Comparison of ENCODE assay signal across 18 cellular contexts in the genomic region with DNA sequence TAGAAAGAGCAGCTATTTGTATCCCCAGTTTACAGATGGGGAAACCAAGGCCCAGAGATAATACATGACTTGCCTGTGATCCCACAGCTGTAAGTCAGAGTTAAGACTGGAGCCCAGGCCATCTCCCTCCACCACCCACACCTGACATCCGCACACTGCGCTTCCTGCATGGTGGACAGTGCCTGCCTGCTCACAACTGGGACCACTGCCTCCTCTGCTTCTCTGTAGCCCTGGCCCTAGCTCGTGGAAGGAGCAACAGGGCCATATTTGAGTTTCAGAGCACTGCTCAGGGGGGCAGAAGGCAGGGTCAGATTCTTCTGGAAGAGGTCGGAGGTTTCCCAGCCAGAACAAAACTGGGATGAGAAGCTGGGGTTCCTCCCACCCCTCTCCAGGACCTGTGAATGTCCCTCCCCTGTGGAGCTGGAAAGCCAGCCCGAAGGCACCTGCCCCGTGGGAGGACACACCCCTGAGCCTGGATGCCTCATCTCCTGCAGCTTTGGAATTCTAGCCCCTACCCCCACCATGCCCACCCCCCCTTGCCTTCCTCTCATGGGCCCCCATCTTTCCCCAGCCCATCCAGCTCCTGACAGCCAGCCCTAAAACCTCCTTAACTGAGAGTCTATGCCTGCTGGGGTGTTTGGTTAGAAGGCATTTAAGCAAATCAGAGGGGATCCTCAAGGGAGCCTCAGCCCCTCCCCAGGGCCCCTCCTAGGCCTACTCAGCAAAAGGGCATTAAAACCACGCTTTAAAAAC.
DNase-seq lines count a peak whose midpoint lies in the region; ATAC-seq and TF ChIP-seq lines count a peak whose summit lies in the region.
"Had no signal": no experiment of that assay in that cellular context is flagged by ENCODE, and none has a peak within 500 bp of the region (broad histone marks: within the 10 kb centered on the region; RNA-seq: fewer than 3 reads in every experiment).

No MANE protein-coding gene starts in this region.

- no peaks in the 10 kb centered on the region for H3K27me3 ChIP-seq in colonic mucosa

- H3K4me1 Mint-ChIP-seq in activated CD8-positive, alpha-beta T cell treated with anti-CD3 and anti-CD28 coated beads, Interleukin-2, amount 10 ng/mL, durations not matched to agents 7 days and 5 days (ENCODE audit: low read depth), result no peaks in the 10 kb centered on the region
- no peaks in the 10 kb centered on the region for H3K4me1 Mint-ChIP-seq in activated CD8-positive, alpha-beta T cell treated with anti-CD3 and anti-CD28 coated beads for 36 hours (ENCODE audit: low read depth)
- peaks cover 14% of the 10 kb centered on the region for H3K4me1 Mint-ChIP-seq in WTC11

- CTCF ChIA-PET in activated CD8-positive, alpha-beta T cell treated with anti-CD3 and anti-CD28 coated beads, Interleukin-2, amount 10 ng/mL, durations not matched to agents 7 days and 5 days (lab: Charles Lee), result interaction anchor here (0.6 kb wide), 1 partner anchor 1968 kb away, joined by 3 read pairs; no protein-coding TSS in a partner anchor
- CTCF ChIA-PET in activated CD8-positive, alpha-beta T cell treated with anti-CD3 and anti-CD28 coated beads for 36 hours (lab: Charles Lee), result no interaction called here
- CTCF ChIA-PET in WTC11 (lab: Charles Lee), result interaction anchor here (0.6 to 2.2 kb wide), 6 partner anchors 17 to 452 kb away, joined by 3 to 12 read pairs (median 5); no protein-coding TSS in a partner anchor

- no peaks in the 10 kb centered on the region for H3K4me1 ChIP-seq in colonic mucosa

- DNase-seq in activated CD8-positive, alpha-beta T cell treated with anti-CD3 and anti-CD28 coated beads, Interleukin-2, amount 10 ng/mL, durations not matched to agents 7 days and 5 days, result peak; percentile 10
- DNase-seq in activated CD8-positive, alpha-beta T cell treated with anti-CD3 and anti-CD28 coated beads for 36 hours, result no peak
- DNase-seq in D341Med (ENCODE audit: low spot score) (peak; percentile 12), colonic mucosa (peak; percentile 10), mucosa of gallbladder (ENCODE audit: low spot score) (peak; percentile 4), WTC11 (ENCODE audit: low spot score) (no peak), MV-4-11 (lab: John Stamatoyannopoulos, UW) (no peak)
- DNase-seq: 8988T, DMS 273 treated with DMSO at 0.1 percent for 48 hours, DND-41, NCI-H1417, NCI-H187, NCI-H2227 treated with DMSO at 0.1 percent for 48 hours, NCI-H510A treated with DMSO at 0.1 percent for 48 hours, RPMI8226 had no signal

- no peak for ATAC-seq in activated CD8-positive, alpha-beta T cell treated with anti-CD3 and anti-CD28 coated beads, Interleukin-2, amount 10 ng/mL, durations not matched to agents 7 days and 5 days
- no peak for ATAC-seq in activated CD8-positive, alpha-beta T cell treated with anti-CD3 and anti-CD28 coated beads for 36 hours
- ATAC-seq in GM19324 (IDR thresholded peaks at IDR 0.05; ENCODE audit: low FRiP score, unreplicated experiment) (no peak), WTC11 (no peak)
- ATAC-seq: K562 had no signal

- H3K27me3 Mint-ChIP-seq in activated CD8-positive, alpha-beta T cell treated with anti-CD3 and anti-CD28 coated beads, Interleukin-2, amount 10 ng/mL, durations not matched to agents 7 days and 5 days (ENCODE audit: low read depth), result peaks cover 31% of the 10 kb centered on the region
- peaks cover 23% of the 10 kb centered on the region for H3K27me3 Mint-ChIP-seq in activated CD8-positive, alpha-beta T cell treated with anti-CD3 and anti-CD28 coated beads for 36 hours
- peaks cover 3% of the 10 kb centered on the region; the same call in 1 of the 2 replicates for H3K27me3 Mint-ChIP-seq in WTC11 (ENCODE audit: low read depth)

- POLR2A ChIA-PET in activated CD8-positive, alpha-beta T cell treated with anti-CD3 and anti-CD28 coated beads, Interleukin-2, amount 10 ng/mL, durations not matched to agents 7 days and 5 days (lab: Charles Lee), result no interaction called here
- POLR2A ChIA-PET in activated CD8-positive, alpha-beta T cell treated with anti-CD3 and anti-CD28 coated beads for 36 hours (lab: Charles Lee), result no interaction called here
- POLR2A ChIA-PET in WTC11 (lab: Charles Lee), result no interaction called here

- H3K4me3 ChIP-seq in colonic mucosa, result no peak overlapping the region
- H3K4me3 ChIP-seq: GM23248, K562 had no signal

- H3K9ac ChIP-seq in colonic mucosa (ENCODE audit: low read depth in 2 of 2, low read length in 2 of 2), result no peak overlapping the region
- H3K9ac ChIP-seq: GM23248 had no signal

- H3K27ac ChIP-seq in colonic mucosa, result no peak overlapping the region
- H3K27ac ChIP-seq: GM23248 had no signal

- TF ChIP-seq CTCF in activated CD8-positive, alpha-beta T cell treated with anti-CD3 and anti-CD28 coated beads for 36 hours (IDR thresholded peaks at IDR 0.05), result no peak
- TF ChIP-seq CTCF in colonic mucosa (IDR thresholded peaks at IDR 0.05), result no peak
- TF ChIP-seq CTCF in WTC11 (IDR thresholded peaks at IDR 0.05), result no peak

- H3K36me3 ChIP-seq in colonic mucosa, result no peaks in the 10 kb centered on the region

- H3K36me3 Mint-ChIP-seq in activated CD8-positive, alpha-beta T cell treated with anti-CD3 and anti-CD28 coated beads, Interleukin-2, amount 10 ng/mL, durations not matched to agents 7 days and 5 days (ENCODE audit: low read depth), result no peaks in the 10 kb centered on the region
- no peaks in the 10 kb centered on the region for H3K36me3 Mint-ChIP-seq in activated CD8-positive, alpha-beta T cell treated with anti-CD3 and anti-CD28 coated beads for 36 hours (ENCODE audit: low read depth)
- peaks cover 26% of the 10 kb centered on the region for H3K36me3 Mint-ChIP-seq in WTC11

- H3K4me3 Mint-ChIP-seq in activated CD8-positive, alpha-beta T cell treated with anti-CD3 and anti-CD28 coated beads, Interleukin-2, amount 10 ng/mL, durations not matched to agents 7 days and 5 days, result no peak overlapping the region
- H3K4me3 Mint-ChIP-seq in activated CD8-positive, alpha-beta T cell treated with anti-CD3 and anti-CD28 coated beads for 36 hours, result no peak overlapping the region
- H3K4me3 Mint-ChIP-seq in WTC11, result no peak overlapping the region

- H3K27ac Mint-ChIP-seq in activated CD8-positive, alpha-beta T cell treated with anti-CD3 and anti-CD28 coated beads, Interleukin-2, amount 10 ng/mL, durations not matched to agents 7 days and 5 days, result no peak overlapping the region
- no peak overlapping the region for H3K27ac Mint-ChIP-seq in activated CD8-positive, alpha-beta T cell treated with anti-CD3 and anti-CD28 coated beads for 36 hours
- H3K27ac Mint-ChIP-seq in WTC11, result no peak overlapping the region

- H3K9me3 ChIP-seq in colonic mucosa, result no peaks in the 10 kb centered on the region

- intact Hi-C loops in activated CD8-positive, alpha-beta T cell treated with anti-CD3 and anti-CD28 coated beads for 36 hours (cut with micrococcal nuclease), result no loop called here
- intact Hi-C loops in colonic mucosa (cut with DNase I), result no loop called here

- H3K9me3 Mint-ChIP-seq in activated CD8-positive, alpha-beta T cell treated with anti-CD3 and anti-CD28 coated beads, Interleukin-2, amount 10 ng/mL, durations not matched to agents 7 days and 5 days (ENCODE audit: insufficient read depth), result no peaks in the 10 kb centered on the region
- no peaks in the 10 kb centered on the region for H3K9me3 Mint-ChIP-seq in activated CD8-positive, alpha-beta T cell treated with anti-CD3 and anti-CD28 coated beads for 36 hours
- H3K9me3 Mint-ChIP-seq in WTC11, result peaks cover 36% of the 10 kb centered on the region

TF ChIP-seq in WTC11, 78 proteins besides CTCF, POLR2A, EP300 and RAD21:
- no peak for TF ChIP-seq CREM (CRISPR knock-in tag; IDR thresholded peaks at IDR 0.05)
- TF ChIP-seq NFYB (CRISPR knock-in tag; conservative IDR thresholded peaks at IDR 0.05; ENCODE audit: low read depth), result no peak
- no peak for TF ChIP-seq CBFB (CRISPR knock-in tag; IDR thresholded peaks at IDR 0.05; ENCODE audit: low read depth)
- no peak for TF ChIP-seq SOX15 (CRISPR knock-in tag; IDR thresholded peaks at IDR 0.05)
- no peak for TF ChIP-seq FOXJ3 (CRISPR knock-in tag; IDR thresholded peaks at IDR 0.05; ENCODE audit: borderline replicate concordance)
- no peak for TF ChIP-seq SMAD3 (CRISPR knock-in tag; IDR thresholded peaks at IDR 0.05; ENCODE audit: borderline replicate concordance)
- no peak for TF ChIP-seq RORB (CRISPR knock-in tag; IDR thresholded peaks at IDR 0.05)
- TF ChIP-seq EMX1 (CRISPR knock-in tag; IDR thresholded peaks at IDR 0.05), result no peak
- TF ChIP-seq, protein P1, sequence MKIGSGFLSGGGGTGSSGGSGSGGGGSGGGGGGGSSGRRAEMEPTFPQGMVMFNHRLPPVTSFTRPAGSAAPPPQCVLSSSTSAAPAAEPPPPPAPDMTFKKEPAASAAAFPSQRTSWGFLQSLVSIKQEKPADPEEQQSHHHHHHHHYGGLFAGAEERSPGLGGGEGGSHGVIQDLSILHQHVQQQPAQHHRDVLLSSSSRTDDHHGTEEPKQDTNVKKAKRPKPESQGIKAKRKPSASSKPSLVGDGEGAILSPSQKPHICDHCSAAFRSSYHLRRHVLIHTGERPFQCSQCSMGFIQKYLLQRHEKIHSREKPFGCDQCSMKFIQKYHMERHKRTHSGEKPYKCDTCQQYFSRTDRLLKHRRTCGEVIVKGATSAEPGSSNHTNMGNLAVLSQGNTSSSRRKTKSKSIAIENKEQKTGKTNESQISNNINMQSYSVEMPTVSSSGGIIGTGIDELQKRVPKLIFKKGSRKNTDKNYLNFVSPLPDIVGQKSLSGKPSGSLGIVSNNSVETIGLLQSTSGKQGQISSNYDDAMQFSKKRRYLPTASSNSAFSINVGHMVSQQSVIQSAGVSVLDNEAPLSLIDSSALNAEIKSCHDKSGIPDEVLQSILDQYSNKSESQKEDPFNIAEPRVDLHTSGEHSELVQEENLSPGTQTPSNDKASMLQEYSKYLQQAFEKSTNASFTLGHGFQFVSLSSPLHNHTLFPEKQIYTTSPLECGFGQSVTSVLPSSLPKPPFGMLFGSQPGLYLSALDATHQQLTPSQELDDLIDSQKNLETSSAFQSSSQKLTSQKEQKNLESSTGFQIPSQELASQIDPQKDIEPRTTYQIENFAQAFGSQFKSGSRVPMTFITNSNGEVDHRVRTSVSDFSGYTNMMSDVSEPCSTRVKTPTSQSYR (CRISPR knock-in tag; IDR thresholded peaks at IDR 0.05), result no peak
- TF ChIP-seq, protein P2, sequence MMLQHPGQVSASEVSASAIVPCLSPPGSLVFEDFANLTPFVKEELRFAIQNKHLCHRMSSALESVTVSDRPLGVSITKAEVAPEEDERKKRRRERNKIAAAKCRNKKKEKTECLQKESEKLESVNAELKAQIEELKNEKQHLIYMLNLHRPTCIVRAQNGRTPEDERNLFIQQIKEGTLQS (CRISPR knock-in tag; conservative IDR thresholded peaks at IDR 0.05), result no peak

Comparison
In these comparisons a context has a peak if more than half of its experiments do, and no peak if none do; other contexts are left out.
1. DNase-seq: peak in activated CD8-positive, alpha-beta T cell treated with anti-CD3 and anti-CD28 coated beads, Interleukin-2, amount 10 ng/mL, durations not matched to agents 7 days and 5 days (single experiment), D341Med (single experiment), colonic mucosa (single experiment) and mucosa of gallbladder (single experiment); none in activated CD8-positive, alpha-beta T cell treated with anti-CD3 and anti-CD28 coated beads for 36 hours (single experiment), WTC11 (single experiment) and MV-4-11 (single experiment).